10 cellular contexts compared by ENCODE assay signal in genomic region chr18:9055185-9055584, GRCh38. TPM values are rescaled to one million over a fixed set of nuclear protein-coding genes. Genes with fewer than 3 reads are reported as not detected.
DNase-seq lines count a peak whose midpoint lies in the region; ATAC-seq and TF ChIP-seq lines count a peak whose summit lies in the region.
"Had no signal": no experiment of that assay in that cellular context is flagged by ENCODE, and none has a peak within 500 bp of the region (broad histone marks: within the 10 kb centered on the region; RNA-seq: fewer than 3 reads in every experiment).

No MANE protein-coding gene starts in this region.

- H3K27me3 Mint-ChIP-seq in brain (no peaks in the 10 kb centered on the region), neural progenitor cell (ENCODE audit: insufficient read depth, low read depth) (peaks cover 2% of the 10 kb centered on the region)
- no peaks in the 10 kb centered on the region for H3K27me3 Mint-ChIP-seq in CD8-positive, alpha-beta T cell (ENCODE audit: low read depth)

- H4K20me1 ChIP-seq in neural progenitor cell (ENCODE audit: low read depth), result no peaks in the 10 kb centered on the region

- H3K36me3 Mint-ChIP-seq in brain (peaks cover 2% of the 10 kb centered on the region), neural progenitor cell (peaks cover 2% of the 10 kb centered on the region)
- no peaks in the 10 kb centered on the region for H3K36me3 Mint-ChIP-seq in CD8-positive, alpha-beta T cell

- H3F3A ChIP-seq in neural progenitor cell (ENCODE audit: low read depth), result no peaks in the 10 kb centered on the region

- intact Hi-C loops in CD8-positive, alpha-beta T cell (cut with DNase I, micrococcal nuclease), result no loop called here

- no peak overlapping the region for H3K4me3 ChIP-seq in neural progenitor cell
- H3K4me3 ChIP-seq in CD8-positive, alpha-beta T cell (ENCODE audit: low read depth, low read length), result no peak overlapping the region
- H3K4me3 ChIP-seq: SJSA1 had no signal

- peak; percentile 69 for ATAC-seq in GM18499 (IDR thresholded peaks at IDR 0.05; ENCODE audit: insufficient read depth, unreplicated experiment)
- no peak for ATAC-seq in HG03520 (IDR thresholded peaks at IDR 0.05; ENCODE audit: unreplicated experiment)
- no peak for ATAC-seq in CD8-positive, alpha-beta T cell

- H3K4me3 Mint-ChIP-seq in brain (no peak overlapping the region), neural progenitor cell (no peak overlapping the region)
- no peak overlapping the region for H3K4me3 Mint-ChIP-seq in CD8-positive, alpha-beta T cell
- H3K4me3 Mint-ChIP-seq: nephron had no signal

- no peaks in the 10 kb centered on the region for H3K36me3 ChIP-seq in neural progenitor cell
- no peaks in the 10 kb centered on the region for H3K36me3 ChIP-seq in CD8-positive, alpha-beta T cell (ENCODE audit: insufficient read depth, low read length)
- H3K36me3 ChIP-seq: SJSA1 had no signal

- peaks cover 15 to 18% (median 18%) of the 10 kb centered on the region in 5 experiments for H3K9me3 Mint-ChIP-seq in brain
- peaks cover 17% of the 10 kb centered on the region for H3K9me3 Mint-ChIP-seq in neural progenitor cell
- H3K9me3 Mint-ChIP-seq in CD8-positive, alpha-beta T cell, result peaks cover 15% of the 10 kb centered on the region

- no peak overlapping the region for H3K9ac ChIP-seq in neural progenitor cell

- CTCF ChIA-PET in CD8-positive, alpha-beta T cell (lab: Charles Lee), result interaction anchor here (0.6 kb wide), 1 partner anchor 85 kb away, joined by 3 read pairs; no protein-coding TSS in a partner anchor

- H3K4me1 ChIP-seq in neural progenitor cell, result no peaks in the 10 kb centered on the region
- no peaks in the 10 kb centered on the region for H3K4me1 ChIP-seq in CD8-positive, alpha-beta T cell (ENCODE audit: insufficient read depth, low read length)

- TF ChIP-seq CTCF in brain (conservative IDR thresholded peaks at IDR 0.05), result peak; percentile 24 to 37
- peak; percentile 6 for TF ChIP-seq CTCF in neural progenitor cell (IDR thresholded peaks at IDR 0.05)
- no peak for TF ChIP-seq CTCF in CD8-positive, alpha-beta T cell (IDR thresholded peaks at IDR 0.05)

- peaks cover 3% of the 10 kb centered on the region for H3K9me3 ChIP-seq in neural progenitor cell (ENCODE audit: low read depth)
- H3K9me3 ChIP-seq in CD8-positive, alpha-beta T cell (ENCODE audit: low read length), result no peaks in the 10 kb centered on the region
- H3K9me3 ChIP-seq: SJSA1 had no signal

- H3K4me1 Mint-ChIP-seq in brain (peaks cover 39% of the 10 kb centered on the region), neural progenitor cell (no peaks in the 10 kb centered on the region)
- H3K4me1 Mint-ChIP-seq in CD8-positive, alpha-beta T cell (ENCODE audit: low read depth), result no peaks in the 10 kb centered on the region

- DNase-seq in Kasumi-1 (lab: John Stamatoyannopoulos, UW) (peak; percentile 20 to 37), neural progenitor cell (ENCODE audit: low spot score) (no peak), SHP77 treated with DMSO at 0.1 percent for 48 hours (lab: John Stamatoyannopoulos, UW) (no peak)
- no peak for DNase-seq in stimulated activated CD4-positive, alpha-beta T cell treated with anti-CD3 and anti-CD28 coated beads, Interleukin-2, amount 100 ng/mL, for 24 hours
- no peak for DNase-seq in CD8-positive, alpha-beta T cell

- POLR2A ChIA-PET in CD8-positive, alpha-beta T cell (lab: Charles Lee), result no interaction called here

- H3K79me2 ChIP-seq in neural progenitor cell (ENCODE audit: low read depth), result no peaks in the 10 kb centered on the region

- peak overlapping the region in 1 of 5 experiments; percentile 43 for H3K27ac Mint-ChIP-seq in brain
- no peak overlapping the region for H3K27ac Mint-ChIP-seq in neural progenitor cell
- no peak overlapping the region for H3K27ac Mint-ChIP-seq in CD8-positive, alpha-beta T cell
- H3K27ac Mint-ChIP-seq: nephron had no signal

- H2AFZ ChIP-seq in neural progenitor cell (replicated peaks), result no peak overlapping the region

- no peaks in the 10 kb centered on the region for H3K27me3 ChIP-seq in neural progenitor cell
- H3K27me3 ChIP-seq in CD8-positive, alpha-beta T cell (ENCODE audit: insufficient read depth, low read length), result no peaks in the 10 kb centered on the region
- H3K27me3 ChIP-seq: SJSA1 had no signal

- H3K4me2 ChIP-seq in neural progenitor cell, result no peak overlapping the region

- no peak overlapping the region for H3K27ac ChIP-seq in neural progenitor cell
- no peak overlapping the region for H3K27ac ChIP-seq in CD8-positive, alpha-beta T cell (ENCODE audit: low read depth, low read length)
- H3K27ac ChIP-seq: SJSA1 had no signal

RNA-seq across cellular contexts. Expression of gene NDUFV2, which starts 47.3 kb away (rescaled TPM):
- polyA plus RNA-seq in brain (ENCODE audit: insufficient read depth, low read depth, low replicate concordance), result 119 TPM
- 140 and 228 TPM in 2 replicates for total RNA-seq in neural progenitor cell (ENCODE audit: low replicate concordance)
- 100 to 1,000 TPM; 229 to 249 TPM for total RNA-seq in CD8-positive, alpha-beta T cell

Comparison
In these comparisons a context has a peak if more than half of its experiments do, and no peak if none do; other contexts are left out.
1. DNase-seq: peak in Kasumi-1 (2 of 2); none in neural progenitor cell (single experiment), stimulated activated CD4-positive, alpha-beta T cell treated with anti-CD3 and anti-CD28 coated beads, Interleukin-2, amount 100 ng/mL, for 24 hours (0 of 2), SHP77 treated with DMSO at 0.1 percent for 48 hours (single experiment) and CD8-positive, alpha-beta T cell (0 of 7).